In the genomic region with DNA sequence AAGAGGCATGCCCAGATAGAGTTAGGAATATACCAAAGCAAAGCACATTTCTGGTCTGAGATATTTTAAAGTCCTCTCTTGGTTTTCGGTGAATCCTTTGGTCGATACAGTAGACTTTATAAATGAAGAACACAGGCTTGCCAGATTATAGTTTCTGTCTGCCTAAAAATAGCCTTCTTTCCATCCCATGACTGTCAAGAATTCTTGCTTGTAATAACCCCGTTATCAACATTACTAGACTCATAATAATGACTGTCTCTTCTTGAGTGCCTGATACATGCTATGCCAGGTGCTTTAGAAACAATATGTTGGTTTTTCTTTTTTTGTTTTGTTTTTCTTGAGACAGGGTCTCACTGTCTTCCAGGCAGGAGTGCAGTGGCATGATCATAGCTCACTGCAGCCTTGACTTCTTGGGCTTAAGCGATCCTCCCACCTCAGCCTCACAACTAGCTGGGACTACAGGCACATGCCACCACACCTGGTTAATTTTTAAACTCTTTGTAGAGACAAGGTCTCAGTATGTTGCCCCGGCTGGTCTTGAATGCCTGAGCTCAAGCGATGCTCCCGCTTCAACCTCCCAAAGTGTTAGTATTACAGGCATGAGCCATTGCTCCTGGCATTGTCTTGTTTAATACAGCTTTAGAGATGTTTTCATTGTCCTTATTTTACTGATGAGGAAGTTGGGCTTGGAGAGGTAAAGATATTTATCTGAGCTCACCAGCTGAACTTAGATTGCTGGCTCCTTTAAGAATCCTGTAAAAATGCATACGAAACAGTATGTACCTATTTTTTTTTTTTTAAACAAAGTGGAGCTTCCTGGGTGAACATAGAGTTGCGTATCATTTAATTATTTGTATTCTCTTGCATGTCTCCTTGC, we compare ENCODE assay signal across 14 cellular contexts. TPM values are rescaled to one million over a fixed set of nuclear protein-coding genes. Genes with fewer than 3 reads are reported as not detected.
DNase-seq lines count a peak whose midpoint lies in the region; ATAC-seq and TF ChIP-seq lines count a peak whose summit lies in the region.
"Had no signal": no experiment of that assay in that cellular context is flagged by ENCODE, and none has a peak within 500 bp of the region (broad histone marks: within the 10 kb centered on the region; RNA-seq: fewer than 3 reads in every experiment).

No MANE protein-coding gene starts in this region.

- no peak overlapping the region for H3K4me3 ChIP-seq in epithelial cell of proximal tubule (ENCODE audit: low read depth, low read length)
- H3K4me3 ChIP-seq: prostate gland had no signal

- H3K27me3 Mint-ChIP-seq in activated T-cell treated with anti-CD3 and anti-CD28 coated beads, Interleukin-2, amount 50 U/mL, for 24 hours = no peaks in the 10 kb centered on the region
- H3K27me3 Mint-ChIP-seq in activated T-cell treated with anti-CD3 and anti-CD28 coated beads, Interleukin-2, amount 50 U/mL, for 72 hours (ENCODE audit: low read depth) = no peaks in the 10 kb centered on the region
- H3K27me3 Mint-ChIP-seq in stimulated activated naive B cell treated with anti-CD40 and anti-IgM and Interleukin-4, amounts not matched to agents 10 μg/mL and 1 μg/mL and 100 μg/mL, for 72 hours = no peaks in the 10 kb centered on the region

- peak overlapping the region; percentile 81 for H3K27ac Mint-ChIP-seq in activated T-cell treated with anti-CD3 and anti-CD28 coated beads, Interleukin-2, amount 50 U/mL, for 24 hours
- no peak overlapping the region for H3K27ac Mint-ChIP-seq in activated T-cell treated with anti-CD3 and anti-CD28 coated beads, Interleukin-2, amount 50 U/mL, for 72 hours
- peak overlapping the region; percentile 75 for H3K27ac Mint-ChIP-seq in stimulated activated naive B cell treated with anti-CD40 and anti-IgM and Interleukin-4, amounts not matched to agents 10 μg/mL and 1 μg/mL and 100 μg/mL, for 72 hours

- peak overlapping the region; percentile 11 for H3K4me3 Mint-ChIP-seq in activated T-cell treated with anti-CD3 and anti-CD28 coated beads, Interleukin-2, amount 50 U/mL, for 24 hours
- H3K4me3 Mint-ChIP-seq in activated T-cell treated with anti-CD3 and anti-CD28 coated beads, Interleukin-2, amount 50 U/mL, for 72 hours = no peak overlapping the region
- peak overlapping the region; percentile 21 to 74 for H3K4me3 Mint-ChIP-seq in stimulated activated naive B cell treated with anti-CD40 and anti-IgM and Interleukin-4, amounts not matched to agents 10 μg/mL and 1 μg/mL and 100 μg/mL, for 72 hours

- ATAC-seq in activated T-cell treated with anti-CD3 and anti-CD28 coated beads, Interleukin-2, amount 50 U/mL, for 72 hours (replicated peaks in 1 of 2) = no peak
- ATAC-seq in stimulated activated naive B cell treated with anti-CD40 and anti-IgM and Interleukin-4, amounts not matched to agents 10 μg/mL and 1 μg/mL and 100 μg/mL, for 72 hours (replicated peaks) = no peak
- ATAC-seq in HG03469 (IDR thresholded peaks at IDR 0.05; ENCODE audit: unreplicated experiment) (no peak), GM19455 (IDR thresholded peaks at IDR 0.05; ENCODE audit: unreplicated experiment) (no peak)
- ATAC-seq: HCT116 had no signal

- TF ChIP-seq CTCF in epithelial cell of proximal tubule (conservative IDR thresholded peaks at IDR 0.05; ENCODE audit: low read depth, low read length) = no peak

- H3K9me3 Mint-ChIP-seq in activated T-cell treated with anti-CD3 and anti-CD28 coated beads, Interleukin-2, amount 50 U/mL, for 24 hours = no peaks in the 10 kb centered on the region
- no peaks in the 10 kb centered on the region for H3K9me3 Mint-ChIP-seq in activated T-cell treated with anti-CD3 and anti-CD28 coated beads, Interleukin-2, amount 50 U/mL, for 72 hours
- H3K9me3 Mint-ChIP-seq in stimulated activated naive B cell treated with anti-CD40 and anti-IgM and Interleukin-4, amounts not matched to agents 10 μg/mL and 1 μg/mL and 100 μg/mL, for 72 hours = no peaks in the 10 kb centered on the region

- no peak for DNase-seq in activated T-cell treated with anti-CD3 and anti-CD28 coated beads, Interleukin-2, amount 50 U/mL, for 24 hours
- no peak for DNase-seq in activated T-cell treated with anti-CD3 and anti-CD28 coated beads, Interleukin-2, amount 50 U/mL, for 72 hours
- DNase-seq in NCI-H2227 (lab: John Stamatoyannopoulos, UW; ENCODE audit: unreplicated experiment) (peak; percentile 28), epithelial cell of proximal tubule (ENCODE audit: low read depth) (peak; percentile 25), NCI-H526 treated with DMSO at 0.1 percent for 48 hours (lab: John Stamatoyannopoulos, UW) (no peak)
- DNase-seq in stimulated activated naive B cell treated with anti-CD40 and anti-IgM and Interleukin-4, amounts not matched to agents 10 μg/mL and 1 μg/mL and 100 μg/mL, for 72 hours = no peak
- DNase-seq: ACHN; activated T-cell treated with anti-CD3 and anti-CD28 coated beads, Interleukin-2, amount 50 U/mL, for 1 hour; NCI-H1048; NK-92 treated with Interleukin-12 subunit alpha and Interleukin-12 subunit beta, amount 100 ng/mL, for 24 hours had no signal

- H3K4me1 Mint-ChIP-seq in activated T-cell treated with anti-CD3 and anti-CD28 coated beads, Interleukin-2, amount 50 U/mL, for 24 hours (ENCODE audit: low read depth) = peaks cover 91% of the 10 kb centered on the region
- peaks cover 82% of the 10 kb centered on the region for H3K4me1 Mint-ChIP-seq in activated T-cell treated with anti-CD3 and anti-CD28 coated beads, Interleukin-2, amount 50 U/mL, for 72 hours (ENCODE audit: low read depth)
- H3K4me1 Mint-ChIP-seq in stimulated activated naive B cell treated with anti-CD40 and anti-IgM and Interleukin-4, amounts not matched to agents 10 μg/mL and 1 μg/mL and 100 μg/mL, for 72 hours = peaks cover 81 to 97% of the 10 kb centered on the region in 2 donors

- peaks cover 24% of the 10 kb centered on the region for H3K36me3 Mint-ChIP-seq in activated T-cell treated with anti-CD3 and anti-CD28 coated beads, Interleukin-2, amount 50 U/mL, for 24 hours (ENCODE audit: low read depth)
- peaks cover 4 to 5% of the 10 kb centered on the region in 2 donors for H3K36me3 Mint-ChIP-seq in activated T-cell treated with anti-CD3 and anti-CD28 coated beads, Interleukin-2, amount 50 U/mL, for 72 hours (ENCODE audit: insufficient read depth in 2 of 2)
- peaks cover 39 to 68% of the 10 kb centered on the region in 2 donors for H3K36me3 Mint-ChIP-seq in stimulated activated naive B cell treated with anti-CD40 and anti-IgM and Interleukin-4, amounts not matched to agents 10 μg/mL and 1 μg/mL and 100 μg/mL, for 72 hours

RNA-seq across cellular contexts. Expression of gene CHST11, which starts 30.4 kb away (rescaled TPM):
- total RNA-seq in activated T-cell treated with anti-CD3 and anti-CD28 coated beads, Interleukin-2, amount 50 U/mL, for 72 hours = 10 to 100 TPM; 47.2 to 57.7 TPM
- 33.8 and 44.3 TPM in 2 replicates for total RNA-seq in epithelial cell of proximal tubule

Comparison
In these comparisons a context has a peak if more than half of its experiments do, and no peak if none do; other contexts are left out.
1. H3K4me3 Mint-ChIP-seq: peak in activated T-cell treated with anti-CD3 and anti-CD28 coated beads, Interleukin-2, amount 50 U/mL, for 24 hours (single experiment) and stimulated activated naive B cell treated with anti-CD40 and anti-IgM and Interleukin-4, amounts not matched to agents 10 μg/mL and 1 μg/mL and 100 μg/mL, for 72 hours (2 of 2); none in activated T-cell treated with anti-CD3 and anti-CD28 coated beads, Interleukin-2, amount 50 U/mL, for 72 hours (0 of 2).
2. DNase-seq: peak in NCI-H2227 (single experiment) and epithelial cell of proximal tubule (single experiment); none in activated T-cell treated with anti-CD3 and anti-CD28 coated beads, Interleukin-2, amount 50 U/mL, for 24 hours (single experiment), activated T-cell treated with anti-CD3 and anti-CD28 coated beads, Interleukin-2, amount 50 U/mL, for 72 hours (0 of 2), stimulated activated naive B cell treated with anti-CD40 and anti-IgM and Interleukin-4, amounts not matched to agents 10 μg/mL and 1 μg/mL and 100 μg/mL, for 72 hours (single experiment) and NCI-H526 treated with DMSO at 0.1 percent for 48 hours (single experiment).